In the genomic region with DNA sequence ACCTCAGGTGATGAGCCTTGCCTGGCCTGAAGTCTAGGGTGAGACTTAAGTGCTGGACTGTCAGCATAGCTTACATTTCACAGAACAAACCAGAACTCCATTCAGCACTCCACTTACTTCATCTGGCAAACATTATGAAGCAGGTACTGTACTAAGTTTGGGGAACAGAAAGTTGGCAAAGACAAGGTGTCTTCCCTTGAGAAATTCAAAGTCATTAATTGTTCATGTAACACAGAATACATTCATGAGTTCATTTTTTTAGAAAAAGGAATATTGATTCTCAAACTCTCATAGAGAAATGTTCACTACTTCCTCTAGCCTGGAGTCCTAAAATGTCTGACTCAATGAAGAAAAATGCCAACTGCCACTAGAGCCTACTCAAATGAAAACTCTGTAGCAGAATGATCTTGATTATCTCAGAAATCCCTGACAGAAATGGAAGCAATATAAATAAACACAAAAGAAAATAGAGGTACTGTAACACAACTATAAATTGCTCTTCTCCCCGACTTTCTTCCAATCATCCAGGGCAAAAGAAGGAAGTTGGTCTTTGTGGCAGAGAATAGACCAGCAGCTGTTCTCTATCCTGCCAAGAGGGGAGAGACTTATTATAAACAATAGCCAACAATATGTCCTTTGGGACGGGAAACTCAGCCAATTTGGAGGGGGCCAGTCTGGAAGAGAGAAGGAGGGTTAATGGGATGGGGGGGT, we compare ENCODE assay signal across 11 cellular contexts.
DNase-seq lines count a peak whose midpoint lies in the region; ATAC-seq and TF ChIP-seq lines count a peak whose summit lies in the region.
"Had no signal": no experiment of that assay in that cellular context is flagged by ENCODE, and none has a peak within 500 bp of the region (broad histone marks: within the 10 kb centered on the region; RNA-seq: fewer than 3 reads in every experiment).

No MANE protein-coding gene starts in this region.

- H3K36me3 ChIP-seq in ACC112 (ENCODE audit: insufficient read depth, low read length), result no peaks in the 10 kb centered on the region
- H3K36me3 ChIP-seq: cardiac muscle cell had no signal

- H3K79me2 ChIP-seq in ACC112 (ENCODE audit: control insufficient read depth, insufficient read depth, low read length, unreplicated experiment), result peaks cover 39% of the 10 kb centered on the region

- H3K4me1 ChIP-seq in ACC112 (ENCODE audit: control insufficient read depth, insufficient read depth, low read length, unreplicated experiment), result peaks cover 72% of the 10 kb centered on the region

- peak; percentile 33 for ATAC-seq in GM18861 (IDR thresholded peaks at IDR 0.05; ENCODE audit: unreplicated experiment)
- no peak for ATAC-seq in HG03135 (IDR thresholded peaks at IDR 0.05; ENCODE audit: unreplicated experiment)

- peak overlapping the region; percentile 61 for H3K27ac ChIP-seq in ACC112 (ENCODE audit: low read depth, low read length)
- peak overlapping the region; percentile 9 for H3K27ac ChIP-seq in epithelial cell of prostate
- H3K27ac ChIP-seq: cardiac muscle cell had no signal

- H3K27me3 ChIP-seq in ACC112 (ENCODE audit: insufficient read depth, low read length), result no peaks in the 10 kb centered on the region
- H3K27me3 ChIP-seq: cardiac muscle cell had no signal

- no peak for TF ChIP-seq CTCF in NB4 (IDR thresholded peaks at IDR 0.05; ENCODE audit: low read depth, low read length)

- no peak overlapping the region for H3K4me3 ChIP-seq in ACC112 (ENCODE audit: low read depth, low read length)
- H3K4me3 ChIP-seq in NB4 (ENCODE audit: low read depth, low read length), result no peak overlapping the region
- H3K4me3 ChIP-seq: cardiac muscle cell had no signal

- H2AFZ ChIP-seq in ACC112 (ENCODE audit: low read length, unreplicated experiment), result no peak overlapping the region

- DNase-seq in NB4 (ENCODE audit: low read depth) (peak; percentile 34), epithelial cell of prostate (ENCODE audit: low read depth, low spot score) (no peak), NCI-H2107 treated with DMSO at 0.1 percent for 48 hours (lab: John Stamatoyannopoulos, UW; ENCODE audit: unreplicated experiment) (no peak), amniotic stem cell (lab: John Stamatoyannopoulos, UW) (no peak), HPDE6-E6E7 (ENCODE audit: extremely low spot score) (no peak)
- DNase-seq: DMS153, H9 had no signal

- TF ChIP-seq POLR2A in NB4 (IDR thresholded peaks at IDR 0.05; ENCODE audit: extremely low read depth, insufficient read length), result no peak
